15 cellular contexts compared by ENCODE assay signal in genomic region chr11:2669926-2670469, GRCh38.
"Had no signal": no experiment of that assay in that cellular context is flagged by ENCODE, and none has a peak within 500 bp of the region (broad histone marks: within the 10 kb centered on the region; RNA-seq: fewer than 3 reads in every experiment).

No MANE protein-coding gene starts in this region.

- H3K9me3 ChIP-seq: colonic mucosa, esophagus squamous epithelium had no signal

- H3K27me3 ChIP-seq: colonic mucosa, esophagus squamous epithelium had no signal

- H3K9me3 Mint-ChIP-seq: activated naive CD4-positive, alpha-beta T cell treated with anti-CD3 and anti-CD28 coated beads, Interleukin-2, amount 50 U/mL, for 72 hours; activated T-cell treated with anti-CD3 and anti-CD28 coated beads, Interleukin-2, amount 50 U/mL, for 4 hours; natural killer cell treated with Interleukin-12 subunit alpha and Interleukin-12 subunit beta and Interleukin-15 and Interleukin-18, amount 100 ng/mL, for 72 hours had no signal

- H3K4me3 ChIP-seq: colonic mucosa, esophagus squamous epithelium, SK-N-MC had no signal

- DNase-seq: activated CD4-positive, alpha-beta T cell treated with anti-CD3 and anti-CD28 coated beads, Interleukin-2, amount 50 U/mL, for 4 hours; activated CD4-positive, CD25-positive, alpha-beta regulatory T cell treated with anti-CD3 and anti-CD28 coated beads, Interleukin-2, amount 50 U/mL, for 72 hours; activated CD8-positive, alpha-beta memory T cell treated with anti-CD3 and anti-CD28 coated beads, Interleukin-2, amount 10 ng/mL, durations not matched to agents 7 days and 5 days; activated effector memory CD4-positive, alpha-beta T cell treated with anti-CD3 and anti-CD28 coated beads, Interleukin-2, amount 50 U/mL, for 16 hours; activated T-cell treated with anti-CD3 and anti-CD28 coated beads, Interleukin-2, amount 50 U/mL, for 4 hours; esophagus squamous epithelium; hypothalamus; left ventricle myocardium superior; mesenchymal stem cell; stimulated activated CD4-positive, alpha-beta T cell treated with anti-CD3 and anti-CD28 coated beads, Interleukin-4, amount 100 ng/mL, for 1 hour; stimulated activated naive CD4-positive, alpha-beta T cell had no signal

- H3K4me1 ChIP-seq: colonic mucosa had no signal

- H3K27me3 Mint-ChIP-seq: activated CD8-positive, alpha-beta memory T cell treated with anti-CD3 and anti-CD28 coated beads, Interleukin-2, amount 10 ng/mL, durations not matched to agents 7 days and 5 days; natural killer cell treated with Interleukin-12 subunit alpha and Interleukin-12 subunit beta and Interleukin-15 and Interleukin-18, amount 100 ng/mL, for 72 hours had no signal

- H3K36me3 ChIP-seq: colonic mucosa had no signal

- H3K4me3 Mint-ChIP-seq: activated CD8-positive, alpha-beta memory T cell treated with anti-CD3 and anti-CD28 coated beads, Interleukin-2, amount 10 ng/mL, durations not matched to agents 7 days and 5 days; activated T-cell treated with anti-CD3 and anti-CD28 coated beads, Interleukin-2, amount 50 U/mL, for 4 hours; natural killer cell treated with Interleukin-12 subunit alpha and Interleukin-12 subunit beta and Interleukin-15 and Interleukin-18, amount 100 ng/mL, for 72 hours had no signal

- H3K36me3 Mint-ChIP-seq: activated CD8-positive, alpha-beta memory T cell treated with anti-CD3 and anti-CD28 coated beads, Interleukin-2, amount 10 ng/mL, durations not matched to agents 7 days and 5 days; activated naive CD4-positive, alpha-beta T cell treated with anti-CD3 and anti-CD28 coated beads, Interleukin-2, amount 50 U/mL, for 72 hours; natural killer cell treated with Interleukin-12 subunit alpha and Interleukin-12 subunit beta and Interleukin-15 and Interleukin-18, amount 100 ng/mL, for 72 hours had no signal

- H3K27ac Mint-ChIP-seq: activated CD8-positive, alpha-beta memory T cell treated with anti-CD3 and anti-CD28 coated beads, Interleukin-2, amount 10 ng/mL, durations not matched to agents 7 days and 5 days had no signal
